Comparison of ENCODE assay signal across 8 cellular contexts in genomic region chr2:17753803-17754663, GRCh38. TPM values are rescaled to one million over a fixed set of nuclear protein-coding genes. Genes with fewer than 3 reads are reported as not detected.
DNase-seq lines count a peak whose midpoint lies in the region; ATAC-seq, FAIRE-seq and TF ChIP-seq lines count a peak whose summit lies in the region.

TSS of gene GEN1 (plus strand) at chr2:17754138. CDS start at chr2:17759944, 5,806 bp downstream.
A gene with protein sequence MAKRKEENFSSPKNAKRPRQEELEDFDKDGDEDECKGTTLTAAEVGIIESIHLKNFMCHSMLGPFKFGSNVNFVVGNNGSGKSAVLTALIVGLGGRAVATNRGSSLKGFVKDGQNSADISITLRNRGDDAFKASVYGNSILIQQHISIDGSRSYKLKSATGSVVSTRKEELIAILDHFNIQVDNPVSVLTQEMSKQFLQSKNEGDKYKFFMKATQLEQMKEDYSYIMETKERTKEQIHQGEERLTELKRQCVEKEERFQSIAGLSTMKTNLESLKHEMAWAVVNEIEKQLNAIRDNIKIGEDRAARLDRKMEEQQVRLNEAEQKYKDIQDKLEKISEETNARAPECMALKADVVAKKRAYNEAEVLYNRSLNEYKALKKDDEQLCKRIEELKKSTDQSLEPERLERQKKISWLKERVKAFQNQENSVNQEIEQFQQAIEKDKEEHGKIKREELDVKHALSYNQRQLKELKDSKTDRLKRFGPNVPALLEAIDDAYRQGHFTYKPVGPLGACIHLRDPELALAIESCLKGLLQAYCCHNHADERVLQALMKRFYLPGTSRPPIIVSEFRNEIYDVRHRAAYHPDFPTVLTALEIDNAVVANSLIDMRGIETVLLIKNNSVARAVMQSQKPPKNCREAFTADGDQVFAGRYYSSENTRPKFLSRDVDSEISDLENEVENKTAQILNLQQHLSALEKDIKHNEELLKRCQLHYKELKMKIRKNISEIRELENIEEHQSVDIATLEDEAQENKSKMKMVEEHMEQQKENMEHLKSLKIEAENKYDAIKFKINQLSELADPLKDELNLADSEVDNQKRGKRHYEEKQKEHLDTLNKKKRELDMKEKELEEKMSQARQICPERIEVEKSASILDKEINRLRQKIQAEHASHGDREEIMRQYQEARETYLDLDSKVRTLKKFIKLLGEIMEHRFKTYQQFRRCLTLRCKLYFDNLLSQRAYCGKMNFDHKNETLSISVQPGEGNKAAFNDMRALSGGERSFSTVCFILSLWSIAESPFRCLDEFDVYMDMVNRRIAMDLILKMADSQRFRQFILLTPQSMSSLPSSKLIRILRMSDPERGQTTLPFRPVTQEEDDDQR (minus strand): TSS chr2:17753810. CDS start chr2:17745946, 7,864 bp downstream.

- peaks cover 12% of the 10 kb centered on the region for H3K36me3 Mint-ChIP-seq in Caco-2 (ENCODE audit: insufficient read depth, unreplicated experiment)

- no peak for TF ChIP-seq CTCF in Caco-2 (IDR thresholded peaks at IDR 0.05; ENCODE audit: insufficient read depth in 1 of 2, low read depth in 1 of 2, low read length in 1 of 2, severe bottlenecking in 1 of 2, unreplicated experiment in 1 of 2)

- H3K27me3 ChIP-seq in Caco-2 (replicated peaks; ENCODE audit: control insufficient read depth, insufficient read depth, low read length), result no peaks in the 10 kb centered on the region
- H3K27me3 ChIP-seq in effector memory CD4-positive, alpha-beta T cell (replicated peaks; ENCODE audit: control insufficient read depth, insufficient read depth, low read length, poor library complexity, severe bottlenecking), result no peaks in the 10 kb centered on the region

- CTCF ChIA-PET in Caco-2 (lab: Charles Lee), result interaction anchor here (0.7 kb wide), 1 partner anchor 45 kb away, joined by 3 read pairs; no protein-coding TSS in a partner anchor

- no peaks in the 10 kb centered on the region for H3K9me3 Mint-ChIP-seq in Caco-2 (ENCODE audit: unreplicated experiment)

- peak within 1 kb of the TSS; percentile 97 for H3K27ac ChIP-seq in effector memory CD4-positive, alpha-beta T cell (ENCODE audit: insufficient read depth, low read length, poor library complexity, severe bottlenecking)

- no peaks in the 10 kb centered on the region for H3K4me1 Mint-ChIP-seq in Caco-2 (ENCODE audit: low read depth, unreplicated experiment)

- no peaks in the 10 kb centered on the region for H3K36me3 ChIP-seq in Caco-2 (ENCODE audit: control insufficient read depth, insufficient read depth, low read length)
- no peaks in the 10 kb centered on the region for H3K36me3 ChIP-seq in effector memory CD4-positive, alpha-beta T cell (ENCODE audit: control insufficient read depth, insufficient read depth, low read length)

- POLR2A ChIA-PET in Caco-2 (lab: Charles Lee), result interaction anchor here (0.6 to 1.1 kb wide), 4 partner anchors 26 to 1119 kb away, joined by 3 to 5 read pairs (median 5); no protein-coding TSS in a partner anchor

- no TSS peak for BruUV-seq in Caco-2 (replicated peaks; lab: Mats Ljungman, UMichigan)

- no peaks in the 10 kb centered on the region for H3K9me3 ChIP-seq in Caco-2
- no peaks in the 10 kb centered on the region for H3K9me3 ChIP-seq in effector memory CD4-positive, alpha-beta T cell (ENCODE audit: control insufficient read depth, low read length)

- intact Hi-C loops in Caco-2 (cut with micrococcal nuclease; ENCODE audit: unreplicated experiment), result loop anchor here (2.0 kb wide), 1 partner anchor 35 kb away; no protein-coding TSS in a partner anchor

- H3K27ac Mint-ChIP-seq in Caco-2 (ENCODE audit: unreplicated experiment), result peak within 1 kb of the TSS; percentile 99

- no peaks in the 10 kb centered on the region for H3K27me3 Mint-ChIP-seq in Caco-2 (ENCODE audit: insufficient read depth, unreplicated experiment)

- peak; percentile 62 for ATAC-seq in GM21381 (IDR thresholded peaks at IDR 0.05; ENCODE audit: unreplicated experiment)

- H3K4me3 ChIP-seq in Caco-2 (ENCODE audit: low read depth, low read length), result peak within 1 kb of the TSS; percentile 97
- H3K4me3 ChIP-seq in effector memory CD4-positive, alpha-beta T cell (ENCODE audit: insufficient read depth, low read depth, low read length, poor library complexity, severe bottlenecking), result peak within 1 kb of the TSS; percentile 98

- DNase-seq in Caco-2, result peak; percentile 94 to 95
- DNase-seq in HTR-8/SVneo (ENCODE audit: insufficient read length, low spot score), result peak; percentile 93
- DNase-seq in NOMO-1 treated with DMSO at 0.1 percent for 48 hours (lab: John Stamatoyannopoulos, UW; ENCODE audit: unreplicated experiment), result peak; percentile 81
- peak; percentile 77 to 85 for DNase-seq in activated CD8-positive, alpha-beta memory T cell treated with anti-CD3 and anti-CD28 coated beads for 4 hours (ENCODE audit: low read depth in 2 of 2)
- peak; percentile 83 to 87 (median 85) for DNase-seq in effector memory CD4-positive, alpha-beta T cell
- peak; percentile 93 for DNase-seq in medulla oblongata (ENCODE audit: extremely low spot score)
- peak; percentile 83 to 89 (median 84) for DNase-seq in stimulated activated CD4-positive, alpha-beta T cell treated with anti-CD3 and anti-CD28 coated beads, TNF-alpha, amount 100 ng/mL, for 48 hours (ENCODE audit: low read depth in 3 of 3)

- FAIRE-seq in HTR-8/SVneo (lab: Jason Lieb, UNC), result no peak

- peaks cover 10% of the 10 kb centered on the region for H3K4me1 ChIP-seq in Caco-2
- peaks cover 12% of the 10 kb centered on the region for H3K4me1 ChIP-seq in effector memory CD4-positive, alpha-beta T cell (ENCODE audit: control insufficient read depth, insufficient read depth, low read length, poor library complexity, severe bottlenecking)

- H3K4me3 Mint-ChIP-seq in Caco-2 (ENCODE audit: unreplicated experiment), result peak within 1 kb of the TSS; percentile 92

RNA-seq across cellular contexts. Expression of gene GEN1, which starts in this region (rescaled TPM):
- total RNA-seq in Caco-2 (2022), result 33.3 and 36.5 TPM in 2 replicates

RNA-seq across cellular contexts. Expression of the second gene that starts in this region (rescaled TPM):
- total RNA-seq in Caco-2 (2022), result 39.4 and 41.3 TPM in 2 replicates

Comparison
In these comparisons a context has a peak if more than half of its experiments do, and no peak if none do; other contexts are left out.
1. Peak in every context shown above with its lines: DNase-seq, ATAC-seq, H3K4me3 ChIP-seq and H3K27ac ChIP-seq.